15 cellular contexts compared by ENCODE assay signal in genomic region chr9:121171236-121171635, GRCh38. TPM values are rescaled to one million over a fixed set of nuclear protein-coding genes. Genes with fewer than 3 reads are reported as not detected.
A peak's percentile ranks its signal among the peaks of the same experiment; 100 is the strongest.
DNase-seq lines count a peak whose midpoint lies in the region; ATAC-seq and TF ChIP-seq lines count a peak whose summit lies in the region.
"Had no signal": no experiment of that assay in that cellular context is flagged by ENCODE, and none has a peak within 500 bp of the region (broad histone marks: within the 10 kb centered on the region; RNA-seq: fewer than 3 reads in every experiment).

No MANE protein-coding gene starts in this region.

- 93% methylated on average over 5 of the region's 5 CpGs for WGBS in hepatocyte (ENCODE audit: low lambda C conversion rate, missing lambda C conversion rate)

- H3K4me3 Mint-ChIP-seq in activated CD4-positive, alpha-beta T cell treated with anti-CD3 and anti-CD28 coated beads for 36 hours, result no peak overlapping the region
- no peak overlapping the region for H3K4me3 Mint-ChIP-seq in CD8-positive, alpha-beta T cell
- H3K4me3 Mint-ChIP-seq in T-helper 17 cell, result no peak overlapping the region
- H3K4me3 Mint-ChIP-seq: CD14-positive monocyte had no signal

- intact Hi-C loops in activated CD4-positive, alpha-beta T cell treated with anti-CD3 and anti-CD28 coated beads for 36 hours (cut with DNase I, micrococcal nuclease), result no loop called here
- intact Hi-C loops in CD8-positive, alpha-beta T cell (cut with DNase I, micrococcal nuclease), result loop anchor here in 1 of 2 experiments (2.0 to 5.0 kb wide), 2 partner anchors 14 to 704 kb away; no protein-coding TSS in a partner anchor

- H3K9me3 Mint-ChIP-seq in activated CD4-positive, alpha-beta T cell treated with anti-CD3 and anti-CD28 coated beads for 36 hours (ENCODE audit: low read depth), result no peaks in the 10 kb centered on the region
- H3K9me3 Mint-ChIP-seq in CD8-positive, alpha-beta T cell, result no peaks in the 10 kb centered on the region
- H3K9me3 Mint-ChIP-seq: CD14-positive monocyte had no signal

- no peaks in the 10 kb centered on the region for H3K27me3 ChIP-seq in CD8-positive, alpha-beta T cell (ENCODE audit: insufficient read depth, low read length)
- H3K27me3 ChIP-seq in hepatocyte, result no peaks in the 10 kb centered on the region

- H4K20me1 ChIP-seq in hepatocyte (ENCODE audit: insufficient read depth, poor library complexity, severe bottlenecking), result no peaks in the 10 kb centered on the region

- peaks cover 72% of the 10 kb centered on the region for H3K36me3 Mint-ChIP-seq in activated CD4-positive, alpha-beta T cell treated with anti-CD3 and anti-CD28 coated beads for 36 hours (ENCODE audit: low read depth)
- peaks cover 90% of the 10 kb centered on the region for H3K36me3 Mint-ChIP-seq in CD8-positive, alpha-beta T cell
- peaks cover 16% of the 10 kb centered on the region for H3K36me3 Mint-ChIP-seq in T-helper 17 cell (ENCODE audit: low read depth)

- H3K4me3 ChIP-seq in CD8-positive, alpha-beta T cell (ENCODE audit: low read depth, low read length), result no peak overlapping the region
- H3K4me3 ChIP-seq in hepatocyte, result no peak overlapping the region
- H3K4me3 ChIP-seq: A549, PC-9 had no signal

- peaks cover 20% of the 10 kb centered on the region for H3K4me1 ChIP-seq in CD8-positive, alpha-beta T cell (ENCODE audit: insufficient read depth, low read length)
- H3K4me1 ChIP-seq in hepatocyte (ENCODE audit: insufficient read depth), result no peaks in the 10 kb centered on the region
- H3K4me1 ChIP-seq: A549 had no signal

- CTCF ChIA-PET in activated CD4-positive, alpha-beta T cell treated with anti-CD3 and anti-CD28 coated beads for 36 hours (lab: Charles Lee), result interaction anchor here (0.6 to 2.1 kb wide), 4 partner anchors 9 to 201 kb away, joined by 3 to 8 read pairs (median 4); no protein-coding TSS in a partner anchor
- CTCF ChIA-PET in CD8-positive, alpha-beta T cell (lab: Charles Lee), result interaction anchor here (0.6 to 1.1 kb wide), 3 partner anchors 111 to 229 kb away, joined by 3 read pairs; no protein-coding TSS in a partner anchor

- H3K27ac ChIP-seq in CD8-positive, alpha-beta T cell (ENCODE audit: low read depth, low read length), result no peak overlapping the region
- H3K27ac ChIP-seq in hepatocyte, result no peak overlapping the region
- H3K27ac ChIP-seq: A549, PC-9 had no signal

- no peak for ATAC-seq in activated CD4-positive, alpha-beta T cell treated with anti-CD3 and anti-CD28 coated beads for 36 hours
- no peak for ATAC-seq in CD8-positive, alpha-beta T cell
- ATAC-seq in T-helper 17 cell (no peak), HG03139 (IDR thresholded peaks at IDR 0.05; ENCODE audit: unreplicated experiment) (no peak)
- ATAC-seq: A549 had no signal

- no peaks in the 10 kb centered on the region for H3K27me3 Mint-ChIP-seq in activated CD4-positive, alpha-beta T cell treated with anti-CD3 and anti-CD28 coated beads for 36 hours
- no peaks in the 10 kb centered on the region for H3K27me3 Mint-ChIP-seq in CD8-positive, alpha-beta T cell (ENCODE audit: low read depth)
- H3K27me3 Mint-ChIP-seq in T-helper 17 cell, result no peaks in the 10 kb centered on the region

- no peak overlapping the region for H3K4me2 ChIP-seq in hepatocyte
- H3K4me2 ChIP-seq: A549, PC-9, SK-N-SH had no signal

- POLR2A ChIA-PET in activated CD4-positive, alpha-beta T cell treated with anti-CD3 and anti-CD28 coated beads for 36 hours (lab: Charles Lee), result interaction anchor here (0.6 to 1.8 kb wide), 4 partner anchors 14 to 419 kb away, joined by 3 to 5 read pairs (median 4); no protein-coding TSS in a partner anchor
- POLR2A ChIA-PET in CD8-positive, alpha-beta T cell (lab: Charles Lee), result interaction anchor here (0.6 to 1.5 kb wide), 3 partner anchors 9 to 50 kb away, joined by 3 read pairs; no protein-coding TSS in a partner anchor

- no peak for TF ChIP-seq CTCF in CD8-positive, alpha-beta T cell (IDR thresholded peaks at IDR 0.05)
- TF ChIP-seq CTCF in hepatocyte (IDR thresholded peaks at IDR 0.05; ENCODE audit: poor library complexity), result no peak

- H2AFZ ChIP-seq in hepatocyte, result no peak overlapping the region
- H2AFZ ChIP-seq: PC-9 had no signal

- H3K36me3 ChIP-seq in CD8-positive, alpha-beta T cell (ENCODE audit: insufficient read depth, low read length), result peaks cover 48% of the 10 kb centered on the region
- no peaks in the 10 kb centered on the region for H3K36me3 ChIP-seq in hepatocyte (replicated peaks; ENCODE audit: insufficient read depth, low read depth)

- no peaks in the 10 kb centered on the region for H3K9me3 ChIP-seq in CD8-positive, alpha-beta T cell (ENCODE audit: low read length)
- H3K9me3 ChIP-seq in T-helper 17 cell (ENCODE audit: control insufficient read depth, low read length, poor library complexity, severe bottlenecking) (no peaks in the 10 kb centered on the region), hepatocyte (ENCODE audit: low read depth) (no peaks in the 10 kb centered on the region)
- H3K9me3 ChIP-seq: A549, SK-N-SH had no signal

- no peak for DNase-seq in activated CD4-positive, alpha-beta T cell treated with anti-CD3 and anti-CD28 coated beads for 36 hours
- DNase-seq in activated CD4-positive, alpha-beta T cell treated with anti-CD3 and anti-CD28 coated beads for 48 hours, result no peak
- DNase-seq in CD8-positive, alpha-beta T cell, result no peak
- no peak for DNase-seq in T-helper 17 cell
- DNase-seq in myocyte (ENCODE audit: low read depth), result peak; percentile 75
- no peak for DNase-seq in hepatocyte (ENCODE audit: low spot score)
- DNase-seq in NCI-H1048 (lab: John Stamatoyannopoulos, UW), result no peak
- DNase-seq: NCI-H1436 treated with DMSO at 0.1 percent for 48 hours, NCI-H2081, NCI-H774, PC-9, SK-N-SH had no signal

- H3K27ac Mint-ChIP-seq in activated CD4-positive, alpha-beta T cell treated with anti-CD3 and anti-CD28 coated beads for 36 hours, result peak overlapping the region; percentile 6
- H3K27ac Mint-ChIP-seq in CD8-positive, alpha-beta T cell, result peak overlapping the region; percentile 71
- H3K27ac Mint-ChIP-seq in T-helper 17 cell, result peak overlapping the region; percentile 8

- peaks cover 19% of the 10 kb centered on the region for H3K4me1 Mint-ChIP-seq in activated CD4-positive, alpha-beta T cell treated with anti-CD3 and anti-CD28 coated beads for 36 hours
- peaks cover 23% of the 10 kb centered on the region for H3K4me1 Mint-ChIP-seq in CD8-positive, alpha-beta T cell (ENCODE audit: low read depth)
- H3K4me1 Mint-ChIP-seq in T-helper 17 cell, result peaks cover 19% of the 10 kb centered on the region
- H3K4me1 Mint-ChIP-seq: CD14-positive monocyte had no signal

- H3K79me2 ChIP-seq in hepatocyte, result no peaks in the 10 kb centered on the region

- no peaks in the 10 kb centered on the region for H3K9me2 ChIP-seq in hepatocyte (replicated peaks; ENCODE audit: insufficient read depth)
- H3K9me2 ChIP-seq: SK-N-SH had no signal

RNA-seq across cellular contexts. Expression of gene RAB14, which starts 30.4 kb away (rescaled TPM):
- total RNA-seq in activated CD4-positive, alpha-beta T cell treated with anti-CD3 and anti-CD28 coated beads for 36 hours, result 10 to 100 TPM; 52.3 to 54.7 TPM
- total RNA-seq in CD8-positive, alpha-beta T cell, result 10 to 100 TPM; 58.8 to 60.4 TPM
- total RNA-seq in T-helper 17 cell, result 10 to 100 TPM; 42.1 to 49.8 TPM
- 23.4 and 32.4 TPM in 2 replicates for total RNA-seq in myocyte
- polyA plus RNA-seq in myocyte (2012), result 35.8 TPM
- 58.7 and 59.0 TPM in 2 replicates for total RNA-seq in hepatocyte
- 54.8 and 61.9 TPM in 2 replicates for polyA plus RNA-seq in hepatocyte

Comparison
In these comparisons a context has a peak if more than half of its experiments do, and no peak if none do; other contexts are left out.
1. H3K27ac Mint-ChIP-seq: peak in every context shown above with its lines; median percentile 71 in CD8-positive, alpha-beta T cell; 8 in T-helper 17 cell; 6 in activated CD4-positive, alpha-beta T cell treated with anti-CD3 and anti-CD28 coated beads for 36 hours.